ENCODE assay signal across 1 cellular context in the genomic region with DNA sequence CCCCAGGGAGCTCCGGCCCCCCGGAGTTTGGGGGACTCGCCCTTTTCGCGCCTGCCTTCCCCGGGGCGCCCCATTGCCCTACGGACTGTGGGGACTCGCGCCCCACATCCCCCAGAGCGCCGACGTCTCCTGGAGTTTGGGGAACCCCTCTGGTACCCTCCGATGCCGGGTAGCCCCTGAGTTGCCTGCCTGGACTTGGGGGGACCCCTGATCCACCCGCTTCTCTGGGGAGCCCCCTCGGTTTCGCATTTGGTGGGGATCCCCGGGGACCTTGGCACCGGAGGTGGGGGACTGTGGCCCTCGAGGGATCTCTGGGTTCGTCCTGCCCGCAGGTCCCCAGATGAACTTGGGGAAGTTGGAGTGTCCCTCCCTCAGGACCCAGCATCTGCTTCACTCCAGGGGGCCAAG.
TF ChIP-seq lines count a peak whose summit lies in the region.

No MANE protein-coding gene starts in this region.

TF ChIP-seq in liver, 16 proteins besides CTCF, POLR2A, EP300 and RAD21 (continued from another document):
- TF ChIP-seq, protein P1, sequence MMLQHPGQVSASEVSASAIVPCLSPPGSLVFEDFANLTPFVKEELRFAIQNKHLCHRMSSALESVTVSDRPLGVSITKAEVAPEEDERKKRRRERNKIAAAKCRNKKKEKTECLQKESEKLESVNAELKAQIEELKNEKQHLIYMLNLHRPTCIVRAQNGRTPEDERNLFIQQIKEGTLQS (IDR thresholded peaks at IDR 0.05): no peak
- TF ChIP-seq EGR1 (IDR thresholded peaks at IDR 0.05; ENCODE audit: low read depth in 2 of 2): no peak
- no peak for TF ChIP-seq NR2F2 (IDR thresholded peaks at IDR 0.05)
- no peak for TF ChIP-seq YY1 (IDR thresholded peaks at IDR 0.05)
- no peak for TF ChIP-seq TAF1 (conservative IDR thresholded peaks at IDR 0.05)
- no peak for TF ChIP-seq GABPA (IDR thresholded peaks at IDR 0.05 in 1 of 2, conservative IDR thresholded peaks at IDR 0.05 in 1 of 2)
- TF ChIP-seq FOXA2 (IDR thresholded peaks at IDR 0.05): no peak
- TF ChIP-seq, protein P2, sequence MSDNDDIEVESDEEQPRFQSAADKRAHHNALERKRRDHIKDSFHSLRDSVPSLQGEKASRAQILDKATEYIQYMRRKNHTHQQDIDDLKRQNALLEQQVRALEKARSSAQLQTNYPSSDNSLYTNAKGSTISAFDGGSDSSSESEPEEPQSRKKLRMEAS (IDR thresholded peaks at IDR 0.05): no peak
- TF ChIP-seq FOXA1 (IDR thresholded peaks at IDR 0.05): no peak
- TF ChIP-seq HNF4A (conservative IDR thresholded peaks at IDR 0.05): no peak
- no peak for TF ChIP-seq SP1 (IDR thresholded peaks at IDR 0.05)
